9 cellular contexts compared by ENCODE assay signal in the genomic region with DNA sequence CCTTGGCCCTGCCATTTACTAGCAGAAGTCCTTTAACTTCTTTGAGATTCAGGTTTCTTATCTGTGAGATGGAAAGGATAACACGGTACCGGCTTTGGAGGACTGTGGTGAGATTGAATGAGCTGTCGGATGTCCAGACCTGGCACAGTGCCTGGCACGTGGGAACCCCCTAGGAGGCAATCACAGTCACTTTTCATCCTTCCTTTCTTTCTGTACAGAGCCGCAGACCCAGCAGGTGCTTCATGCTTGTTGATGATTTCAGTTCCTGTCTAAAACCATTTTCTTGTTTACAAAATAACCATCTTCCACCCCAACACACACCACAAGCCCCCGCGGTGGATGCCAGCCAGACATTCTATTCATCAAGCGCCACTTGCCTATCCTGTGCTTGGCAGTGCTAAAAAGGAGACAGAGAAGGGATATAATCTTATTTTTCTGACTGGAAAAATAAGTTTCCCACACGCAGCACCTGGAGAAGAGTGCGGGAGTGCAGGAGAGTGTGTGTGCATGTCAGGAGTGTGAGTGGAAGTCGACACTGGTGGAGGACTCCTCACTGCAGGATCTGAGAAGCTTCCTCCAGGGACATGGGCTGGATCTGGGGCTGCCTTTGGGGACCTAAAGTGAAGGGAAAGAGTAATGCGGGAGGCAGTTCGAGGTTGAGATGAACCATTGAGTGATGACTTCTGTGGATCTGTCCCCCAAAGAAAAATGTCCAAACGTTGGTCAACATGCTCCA.
DNase-seq lines count a peak whose midpoint lies in the region; ATAC-seq, FAIRE-seq and TF ChIP-seq lines count a peak whose summit lies in the region.
"Had no signal": no experiment of that assay in that cellular context is flagged by ENCODE, and none has a peak within 500 bp of the region (broad histone marks: within the 10 kb centered on the region; RNA-seq: fewer than 3 reads in every experiment).

No MANE protein-coding gene starts in this region.

- no peaks in the 10 kb centered on the region for H4K20me1 ChIP-seq in HepG2 (ENCODE audit: insufficient read depth, low read length)
- no peaks in the 10 kb centered on the region for H4K20me1 ChIP-seq in SU-DHL-6 (ENCODE audit: low read depth, low read length)

- peaks cover 90% of the 10 kb centered on the region for H3F3A ChIP-seq in SU-DHL-6 (ENCODE audit: insufficient read depth)

- no peaks in the 10 kb centered on the region for H3K9me3 ChIP-seq in HepG2 (ENCODE audit: low read length)
- no peaks in the 10 kb centered on the region for H3K9me3 ChIP-seq in right lobe of liver
- no peaks in the 10 kb centered on the region for H3K9me3 ChIP-seq in SU-DHL-6 (ENCODE audit: insufficient read depth, low read length)
- H3K9me3 ChIP-seq in heart left ventricle, result no peaks in the 10 kb centered on the region

- no peak for TF ChIP-seq RAD21 in HepG2 (CRISPR knock-in tag; IDR thresholded peaks at IDR 0.05)

- H3K79me2 ChIP-seq in HepG2 (ENCODE audit: insufficient read depth, low read length), result no peaks in the 10 kb centered on the region
- peaks cover 68% of the 10 kb centered on the region for H3K79me2 ChIP-seq in SU-DHL-6 (ENCODE audit: insufficient read depth, low read length)

- ATAC-seq in HepG2 (no peak), right lobe of liver (no peak), HG02938 (IDR thresholded peaks at IDR 0.05; ENCODE audit: unreplicated experiment) (peak; percentile 43), heart left ventricle (no peak)

- intact Hi-C loops in HepG2 (cut with micrococcal nuclease; ENCODE audit: unreplicated experiment), result no loop called here
- intact Hi-C loops in right lobe of liver (cut with DNase I), result no loop called here
- intact Hi-C loops in heart left ventricle (cut with DNase I), result loop anchor here in 1 of 10 donors (10.0 kb wide), 1 partner anchor 81 kb away; the partner anchor contains the start of gene ST6GAL1

- WGBS in HepG2 (ENCODE audit: low lambda C conversion rate), result 94% methylated on average over 14 of the region's 14 CpGs
- 79% methylated on average over 14 of the region's 14 CpGs for whole genome bisulfite sequencing in right lobe of liver (ENCODE audit: insufficient coverage, low coverage, low lambda C conversion rate, missing lambda C conversion rate)
- 72 to 79% (median 74%) methylated on average over 14 of the region's 14 CpGs for WGBS in heart left ventricle, 4 donors

- POLR2A ChIA-PET in HepG2 (lab: Yijun Ruan, JAX), result interaction anchor here (1.0 to 1.6 kb wide), 3 partner anchors 22 to 25 kb away, joined by 5 to 8 read pairs (median 5); no protein-coding TSS in a partner anchor

- no peak overlapping the region for H3K9ac ChIP-seq in HepG2 (ENCODE audit: insufficient read depth, low read depth, low read length)
- H3K9ac ChIP-seq in SU-DHL-6 (ENCODE audit: low read length), result peak overlapping the region; percentile 79

- H3K9me2 ChIP-seq in SU-DHL-6 (replicated peaks; ENCODE audit: insufficient read depth, low read length), result no peaks in the 10 kb centered on the region

- H3K36me3 ChIP-seq in HepG2 (replicated peaks in 1 of 2; ENCODE audit: control insufficient read depth in 1 of 2, insufficient read depth in 2 of 2, low read length in 2 of 2), result no peaks in the 10 kb centered on the region
- no peaks in the 10 kb centered on the region for H3K36me3 ChIP-seq in right lobe of liver
- H3K36me3 ChIP-seq in SU-DHL-6 (ENCODE audit: low read length), result no peaks in the 10 kb centered on the region
- peaks cover 0 to 3% (median 0%) of the 10 kb centered on the region in 9 donors for H3K36me3 ChIP-seq in heart left ventricle

- no peak for TF ChIP-seq CTCF in HepG2 (CRISPR knock-in tag; IDR thresholded peaks at IDR 0.05)
- no peak for TF ChIP-seq CTCF in right lobe of liver (IDR thresholded peaks at IDR 0.05)
- TF ChIP-seq CTCF in SU-DHL-6 (IDR thresholded peaks at IDR 0.05; ENCODE audit: insufficient read depth, low read length, poor library complexity, severe bottlenecking), result no peak
- TF ChIP-seq CTCF in heart left ventricle (IDR thresholded peaks at IDR 0.05), result no peak

- H2AFZ ChIP-seq in HepG2 (ENCODE audit: low read length) (no peak overlapping the region), SU-DHL-6 (ENCODE audit: low read depth, low read length, severe bottlenecking) (no peak overlapping the region)

- H3K4me1 ChIP-seq in HepG2 (ENCODE audit: insufficient read depth, low read length) (peaks cover 15% of the 10 kb centered on the region), right lobe of liver (peaks cover 0 to 24% (median 9%) of the 10 kb centered on the region in 4 donors), heart left ventricle (peaks cover 0 to 69% (median 52%) of the 10 kb centered on the region in 12 donors)

- TF ChIP-seq POLR2A in HepG2 (IDR thresholded peaks at IDR 0.05; ENCODE audit: insufficient read depth in 1 of 2, low read depth in 2 of 2, low read length in 2 of 2) (no peak), right lobe of liver (IDR thresholded peaks at IDR 0.05) (no peak), heart left ventricle (IDR thresholded peaks at IDR 0.05) (no peak)

- H3K27ac ChIP-seq in HepG2 (ENCODE audit: extremely low read length, insufficient read depth, low read length) (peak overlapping the region; percentile 12), right lobe of liver (no peak overlapping the region), SU-DHL-6 (ENCODE audit: low read depth, low read length) (peak overlapping the region; percentile 100), heart left ventricle (peak overlapping the region in 1 of 12 donors; percentile 39)

- BruUV-seq in HepG2 (replicated peaks; lab: Mats Ljungman, UMichigan), result no TSS peak

- FAIRE-seq in HepG2 (lab: Jason Lieb, UNC), result no peak

- H3K4me2 ChIP-seq in HepG2 (ENCODE audit: low read depth, low read length) (no peak overlapping the region), SU-DHL-6 (ENCODE audit: low read depth, low read length, poor library complexity, severe bottlenecking) (peak overlapping the region; percentile 68)

- in situ Hi-C loops in HepG2 (cut with HindIII; ENCODE audit: extremely low pct_ligation_motif_present, low pct_unique_long_range_greater_than_20kb), result no loop called here

- CTCF ChIA-PET in HepG2 (lab: Yijun Ruan, JAX; ENCODE audit: low intra/inter-chr PET ratio, low total read pairs), result no interaction called here

- no peak for TF ChIP-seq EP300 in HepG2 (IDR thresholded peaks at IDR 0.05; ENCODE audit: low read depth in 2 of 2, low read length in 2 of 2)
- TF ChIP-seq EP300 in HepG2 (CRISPR knock-in tag; IDR thresholded peaks at IDR 0.05; ENCODE audit: borderline replicate concordance), result no peak

- no peak overlapping the region for H3K4me3 ChIP-seq in HepG2 (replicated peaks in 1 of 3; ENCODE audit: insufficient read depth in 1 of 3, low read depth in 2 of 3, low read length in 3 of 3)
- H3K4me3 ChIP-seq in right lobe of liver, result no peak overlapping the region
- peak overlapping the region; percentile 35 for H3K4me3 ChIP-seq in SU-DHL-6 (ENCODE audit: insufficient read depth, low read length, poor library complexity, severe bottlenecking)
- no peak overlapping the region for H3K4me3 ChIP-seq in heart left ventricle

- H3K27me3 ChIP-seq in HepG2 (ENCODE audit: control insufficient read depth in 1 of 2, insufficient read depth in 2 of 2, low read length in 2 of 2) (no peaks in the 10 kb centered on the region), right lobe of liver (no peaks in the 10 kb centered on the region), SU-DHL-6 (ENCODE audit: low read length) (no peaks in the 10 kb centered on the region), heart left ventricle (no peaks in the 10 kb centered on the region)

- DNase-seq in HepG2 (ENCODE audit: low spot score), result no peak
- no peak for DNase-seq in right lobe of liver
- no peak for DNase-seq in HT-29 (ENCODE audit: low spot score)
- DNase-seq in SW 1271 (lab: John Stamatoyannopoulos, UW), result no peak
- no peak for DNase-seq in hippocampal formation (lab: John Stamatoyannopoulos, UW)
- DNase-seq in heart left ventricle, result no peak
- DNase-seq: NCI-H446 had no signal

TF ChIP-seq in HepG2, 621 proteins besides CTCF, POLR2A, EP300 and RAD21:
- TF ChIP-seq, protein P1, sequence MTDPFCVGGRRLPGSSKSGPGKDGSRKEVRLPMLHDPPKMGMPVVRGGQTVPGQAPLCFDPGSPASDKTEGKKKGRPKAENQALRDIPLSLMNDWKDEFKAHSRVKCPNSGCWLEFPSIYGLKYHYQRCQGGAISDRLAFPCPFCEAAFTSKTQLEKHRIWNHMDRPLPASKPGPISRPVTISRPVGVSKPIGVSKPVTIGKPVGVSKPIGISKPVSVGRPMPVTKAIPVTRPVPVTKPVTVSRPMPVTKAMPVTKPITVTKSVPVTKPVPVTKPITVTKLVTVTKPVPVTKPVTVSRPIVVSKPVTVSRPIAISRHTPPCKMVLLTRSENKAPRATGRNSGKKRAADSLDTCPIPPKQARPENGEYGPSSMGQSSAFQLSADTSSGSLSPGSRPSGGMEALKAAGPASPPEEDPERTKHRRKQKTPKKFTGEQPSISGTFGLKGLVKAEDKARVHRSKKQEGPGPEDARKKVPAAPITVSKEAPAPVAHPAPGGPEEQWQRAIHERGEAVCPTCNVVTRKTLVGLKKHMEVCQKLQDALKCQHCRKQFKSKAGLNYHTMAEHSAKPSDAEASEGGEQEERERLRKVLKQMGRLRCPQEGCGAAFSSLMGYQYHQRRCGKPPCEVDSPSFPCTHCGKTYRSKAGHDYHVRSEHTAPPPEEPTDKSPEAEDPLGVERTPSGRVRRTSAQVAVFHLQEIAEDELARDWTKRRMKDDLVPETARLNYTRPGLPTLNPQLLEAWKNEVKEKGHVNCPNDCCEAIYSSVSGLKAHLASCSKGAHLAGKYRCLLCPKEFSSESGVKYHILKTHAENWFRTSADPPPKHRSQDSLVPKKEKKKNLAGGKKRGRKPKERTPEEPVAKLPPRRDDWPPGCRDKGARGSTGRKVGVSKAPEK (CRISPR knock-in tag; IDR thresholded peaks at IDR 0.05; ENCODE audit: borderline replicate concordance), result no peak
- TF ChIP-seq NRL (CRISPR knock-in tag; IDR thresholded peaks at IDR 0.05; ENCODE audit: borderline replicate concordance) (no peak), MATR3 (CRISPR knock-in tag; IDR thresholded peaks at IDR 0.05) (no peak), REPIN1 (CRISPR knock-in tag; IDR thresholded peaks at IDR 0.05; ENCODE audit: borderline replicate concordance, low read depth) (no peak)
- TF ChIP-seq, protein P2, sequence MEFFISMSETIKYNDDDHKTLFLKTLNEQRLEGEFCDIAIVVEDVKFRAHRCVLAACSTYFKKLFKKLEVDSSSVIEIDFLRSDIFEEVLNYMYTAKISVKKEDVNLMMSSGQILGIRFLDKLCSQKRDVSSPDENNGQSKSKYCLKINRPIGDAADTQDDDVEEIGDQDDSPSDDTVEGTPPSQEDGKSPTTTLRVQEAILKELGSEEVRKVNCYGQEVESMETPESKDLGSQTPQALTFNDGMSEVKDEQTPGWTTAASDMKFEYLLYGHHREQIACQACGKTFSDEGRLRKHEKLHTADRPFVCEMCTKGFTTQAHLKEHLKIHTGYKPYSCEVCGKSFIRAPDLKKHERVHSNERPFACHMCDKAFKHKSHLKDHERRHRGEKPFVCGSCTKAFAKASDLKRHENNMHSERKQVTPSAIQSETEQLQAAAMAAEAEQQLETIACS (CRISPR knock-in tag; IDR thresholded peaks at IDR 0.05), result no peak

Comparison
In these comparisons a context has a peak if more than half of its experiments do, and no peak if none do; other contexts are left out.
1. H3K27ac ChIP-seq: peak in HepG2 (single experiment) and SU-DHL-6 (single experiment); none in right lobe of liver (0 of 3).